ENCODE assay signal across 8 cellular contexts in genomic region chr2:168346725-168347477, GRCh38.
DNase-seq lines count a peak whose midpoint lies in the region; ATAC-seq, FAIRE-seq and TF ChIP-seq lines count a peak whose summit lies in the region.

No MANE protein-coding gene starts in this region.

- in situ Hi-C loops in brain microvascular endothelial cell (cut with HindIII; ENCODE audit: low pct_ligation_motif_present, low sequenced_read_pairs) = no loop called here

- DNase-seq in GM12864 (ENCODE audit: low read depth) (peak; percentile 45), NCI-H128 (lab: John Stamatoyannopoulos, UW; ENCODE audit: unreplicated experiment) (peak; percentile 48), brain microvascular endothelial cell (peak; percentile 59), iPS-NIHi11 (ENCODE audit: low spot score) (peak; percentile 75), small intestine (peak; percentile 83)

- ATAC-seq in HG02610 (IDR thresholded peaks at IDR 0.05; ENCODE audit: unreplicated experiment) = peak; percentile 68
- ATAC-seq in HG03571 (IDR thresholded peaks at IDR 0.05; ENCODE audit: unreplicated experiment) = no peak

- 7 to 13% (median 12%) methylated on average over 13 of the region's 13 CpGs for WGBS in small intestine, 3 donors

- FAIRE-seq in TTC549 (lab: Jason Lieb, UNC) (peak; percentile 77), small intestine (lab: Jason Lieb, UNC) (no peak)

- peaks cover 4 to 5% of the 10 kb centered on the region in 2 donors for H3K4me1 ChIP-seq in small intestine (ENCODE audit: control insufficient read depth in 2 of 2, insufficient read depth in 1 of 2, low read depth in 1 of 2, low read length in 1 of 2)

- no peaks in the 10 kb centered on the region for H3K9me3 ChIP-seq in small intestine (ENCODE audit: control insufficient read depth, low read depth)

- TF ChIP-seq CTCF in GM12864 (IDR thresholded peaks at IDR 0.05; ENCODE audit: low read depth, low read length, missing control alignments) (peak; percentile 57), brain microvascular endothelial cell (IDR thresholded peaks at IDR 0.05; ENCODE audit: low read depth, low read length, missing control alignments) (peak; percentile 75)

- H3K4me3 ChIP-seq in GM12864 (ENCODE audit: low read depth, low read length) = peak overlapping the region; percentile 67
- H3K4me3 ChIP-seq in brain microvascular endothelial cell (ENCODE audit: low read depth, low read length) = peak overlapping the region; percentile 63
- peak overlapping the region; percentile 31 to 64 for H3K4me3 ChIP-seq in small intestine (ENCODE audit: low read depth in 1 of 2, low read length in 2 of 2)

- no peak overlapping the region for H3K27ac ChIP-seq in brain microvascular endothelial cell
- peak overlapping the region; percentile 60 to 87 for H3K27ac ChIP-seq in small intestine (ENCODE audit: low read depth in 1 of 2, low read length in 1 of 2)

- no peaks in the 10 kb centered on the region for H3K36me3 ChIP-seq in brain microvascular endothelial cell (replicated peaks)
- no peaks in the 10 kb centered on the region for H3K36me3 ChIP-seq in small intestine (ENCODE audit: control insufficient read depth in 2 of 2, insufficient read depth in 2 of 2, low read length in 2 of 2)

- H3K27me3 ChIP-seq in brain microvascular endothelial cell (replicated peaks) = no peaks in the 10 kb centered on the region
- no peaks in the 10 kb centered on the region for H3K27me3 ChIP-seq in small intestine (ENCODE audit: control insufficient read depth in 2 of 2, insufficient read depth in 2 of 2, low read length in 2 of 2)
